Comparison of ENCODE assay signal across 23 cellular contexts in genomic region chr13:114298866-114299265, GRCh38. TPM values are rescaled to one million over a fixed set of nuclear protein-coding genes. Genes with fewer than 3 reads are reported as not detected.
DNase-seq lines count a peak whose midpoint lies in the region; ATAC-seq and TF ChIP-seq lines count a peak whose summit lies in the region.
"Had no signal": no experiment of that assay in that cellular context is flagged by ENCODE, and none has a peak within 500 bp of the region (broad histone marks: within the 10 kb centered on the region; RNA-seq: fewer than 3 reads in every experiment).

No MANE protein-coding gene starts in this region.

- H3K36me3 Mint-ChIP-seq in activated CD8-positive, alpha-beta T cell treated with anti-CD3 and anti-CD28 coated beads for 36 hours (ENCODE audit: low read depth), result peaks cover 27% of the 10 kb centered on the region
- peaks cover 41% of the 10 kb centered on the region for H3K36me3 Mint-ChIP-seq in activated CD8-positive, alpha-beta T cell treated with anti-CD3 and anti-CD28 coated beads, Interleukin-2, amount 10 ng/mL, durations not matched to agents 7 days and 5 days (ENCODE audit: low read depth)
- H3K36me3 Mint-ChIP-seq in T-helper 17 cell (ENCODE audit: low read depth), result peaks cover 12% of the 10 kb centered on the region

- no peaks in the 10 kb centered on the region for H3K9me3 Mint-ChIP-seq in activated CD8-positive, alpha-beta T cell treated with anti-CD3 and anti-CD28 coated beads for 36 hours
- H3K9me3 Mint-ChIP-seq in activated CD8-positive, alpha-beta T cell treated with anti-CD3 and anti-CD28 coated beads, Interleukin-2, amount 10 ng/mL, durations not matched to agents 7 days and 5 days (ENCODE audit: insufficient read depth), result no peaks in the 10 kb centered on the region
- H3K9me3 Mint-ChIP-seq: CD14-positive monocyte, H9, HFFc6 had no signal

- no peak overlapping the region for H3K4me2 ChIP-seq in osteoblast (ENCODE audit: insufficient read depth, low read length)

- H3K27ac Mint-ChIP-seq in activated CD8-positive, alpha-beta T cell treated with anti-CD3 and anti-CD28 coated beads for 36 hours, result peak overlapping the region; percentile 18
- H3K27ac Mint-ChIP-seq in activated CD8-positive, alpha-beta T cell treated with anti-CD3 and anti-CD28 coated beads, Interleukin-2, amount 10 ng/mL, durations not matched to agents 7 days and 5 days, result no peak overlapping the region
- peak overlapping the region; percentile 79 for H3K27ac Mint-ChIP-seq in T-helper 17 cell
- H3K27ac Mint-ChIP-seq: B cell, HFFc6 had no signal

- TF ChIP-seq CTCF in activated CD8-positive, alpha-beta T cell treated with anti-CD3 and anti-CD28 coated beads for 36 hours (IDR thresholded peaks at IDR 0.05), result no peak
- TF ChIP-seq CTCF in astrocyte of the spinal cord (IDR thresholded peaks at IDR 0.05; ENCODE audit: low read depth, low read length) (no peak), osteoblast (IDR thresholded peaks at IDR 0.05; ENCODE audit: extremely low read depth, low read depth, low read length) (no peak)

- H3K4me3 ChIP-seq in astrocyte of the spinal cord (ENCODE audit: low read depth, low read length) (no peak overlapping the region), osteoblast (ENCODE audit: insufficient read depth, low read length) (no peak overlapping the region)
- H3K4me3 ChIP-seq: K562, SJSA1 had no signal

- CTCF ChIA-PET in activated CD8-positive, alpha-beta T cell treated with anti-CD3 and anti-CD28 coated beads for 36 hours (lab: Charles Lee), result no interaction called here
- CTCF ChIA-PET in activated CD8-positive, alpha-beta T cell treated with anti-CD3 and anti-CD28 coated beads, Interleukin-2, amount 10 ng/mL, durations not matched to agents 7 days and 5 days (lab: Charles Lee), result no interaction called here

- H3K27ac ChIP-seq in osteoblast (ENCODE audit: low read depth, low read length), result peak overlapping the region; percentile 88
- H3K27ac ChIP-seq: 22Rv1, SJSA1 had no signal

- no peak overlapping the region for H2AFZ ChIP-seq in osteoblast (ENCODE audit: low read length)

- no peaks in the 10 kb centered on the region for H3K27me3 Mint-ChIP-seq in activated CD8-positive, alpha-beta T cell treated with anti-CD3 and anti-CD28 coated beads for 36 hours
- no peaks in the 10 kb centered on the region for H3K27me3 Mint-ChIP-seq in activated CD8-positive, alpha-beta T cell treated with anti-CD3 and anti-CD28 coated beads, Interleukin-2, amount 10 ng/mL, durations not matched to agents 7 days and 5 days (ENCODE audit: low read depth)
- no peaks in the 10 kb centered on the region for H3K27me3 Mint-ChIP-seq in T-helper 17 cell
- H3K27me3 Mint-ChIP-seq: B cell had no signal

- H3K9me3 ChIP-seq in T-helper 17 cell (ENCODE audit: control insufficient read depth, low read length, poor library complexity, severe bottlenecking), result no peaks in the 10 kb centered on the region
- no peaks in the 10 kb centered on the region for H3K9me3 ChIP-seq in osteoblast (ENCODE audit: low read depth, low read length)
- H3K9me3 ChIP-seq: SJSA1 had no signal

- H3K4me3 Mint-ChIP-seq in activated CD8-positive, alpha-beta T cell treated with anti-CD3 and anti-CD28 coated beads for 36 hours, result no peak overlapping the region
- H3K4me3 Mint-ChIP-seq in activated CD8-positive, alpha-beta T cell treated with anti-CD3 and anti-CD28 coated beads, Interleukin-2, amount 10 ng/mL, durations not matched to agents 7 days and 5 days, result no peak overlapping the region
- H3K4me3 Mint-ChIP-seq in T-helper 17 cell, result no peak overlapping the region
- H3K4me3 Mint-ChIP-seq: B cell, CD14-positive monocyte, H9, HFFc6 had no signal

- in situ Hi-C loops in astrocyte of the spinal cord (cut with HindIII; ENCODE audit: low sequenced_read_pairs), result no loop called here

- POLR2A ChIA-PET in activated CD8-positive, alpha-beta T cell treated with anti-CD3 and anti-CD28 coated beads for 36 hours (lab: Charles Lee), result no interaction called here
- POLR2A ChIA-PET in activated CD8-positive, alpha-beta T cell treated with anti-CD3 and anti-CD28 coated beads, Interleukin-2, amount 10 ng/mL, durations not matched to agents 7 days and 5 days (lab: Charles Lee), result interaction anchor here (0.6 kb wide), 1 partner anchor 276 kb away, joined by 6 read pairs; no protein-coding TSS in a partner anchor

- intact Hi-C loops in activated CD8-positive, alpha-beta T cell treated with anti-CD3 and anti-CD28 coated beads for 36 hours (cut with micrococcal nuclease), result no loop called here

- no peaks in the 10 kb centered on the region for H3K4me1 Mint-ChIP-seq in activated CD8-positive, alpha-beta T cell treated with anti-CD3 and anti-CD28 coated beads for 36 hours (ENCODE audit: low read depth)
- H3K4me1 Mint-ChIP-seq in activated CD8-positive, alpha-beta T cell treated with anti-CD3 and anti-CD28 coated beads, Interleukin-2, amount 10 ng/mL, durations not matched to agents 7 days and 5 days (ENCODE audit: low read depth), result no peaks in the 10 kb centered on the region
- peaks cover 6% of the 10 kb centered on the region for H3K4me1 Mint-ChIP-seq in T-helper 17 cell
- H3K4me1 Mint-ChIP-seq: CD14-positive monocyte, H9 had no signal

- ATAC-seq in activated CD8-positive, alpha-beta T cell treated with anti-CD3 and anti-CD28 coated beads for 36 hours, result no peak
- ATAC-seq in activated CD8-positive, alpha-beta T cell treated with anti-CD3 and anti-CD28 coated beads, Interleukin-2, amount 10 ng/mL, durations not matched to agents 7 days and 5 days, result no peak
- ATAC-seq in T-helper 17 cell (no peak), GM18873 (IDR thresholded peaks at IDR 0.05; ENCODE audit: low FRiP score, unreplicated experiment) (no peak), GM21737 (IDR thresholded peaks at IDR 0.05; ENCODE audit: unreplicated experiment) (no peak)
- ATAC-seq: K562 had no signal

- H3K79me2 ChIP-seq in osteoblast (ENCODE audit: insufficient read depth, low read length), result peaks cover 32% of the 10 kb centered on the region

- peaks cover under 1% of the 10 kb centered on the region for H4K20me1 ChIP-seq in osteoblast (ENCODE audit: insufficient read depth, low read length)

- peaks cover 57% of the 10 kb centered on the region for H3K36me3 ChIP-seq in osteoblast (ENCODE audit: insufficient read depth, low read length)

- H3K27me3 ChIP-seq in osteoblast (ENCODE audit: insufficient read depth, low read length), result no peaks in the 10 kb centered on the region
- H3K27me3 ChIP-seq: SJSA1 had no signal

- DNase-seq in activated CD8-positive, alpha-beta T cell treated with anti-CD3 and anti-CD28 coated beads for 36 hours, result no peak
- DNase-seq in activated CD8-positive, alpha-beta T cell treated with anti-CD3 and anti-CD28 coated beads, Interleukin-2, amount 10 ng/mL, durations not matched to agents 7 days and 5 days, result no peak
- DNase-seq in T-helper 17 cell, result no peak
- peak; percentile 20 for DNase-seq in astrocyte of the spinal cord (ENCODE audit: low read depth, low spot score)
- DNase-seq in osteoblast (ENCODE audit: insufficient read length, low spot score, missing footprints), result peak; percentile 60
- DNase-seq in NCI-H524 (lab: John Stamatoyannopoulos, UW), result no peak
- DNase-seq: Calu3, DMS79 treated with DMSO at 0.1 percent for 48 hours, H9, HFFc6, MM.1S, NCI-H2029, NCI-H446 treated with DMSO at 0.1 percent for 48 hours, NCI-H69, Right ventricle myocardium superior, RPMI8226 had no signal

- H3K4me1 ChIP-seq in osteoblast (ENCODE audit: insufficient read depth, low read length), result peaks cover 6% of the 10 kb centered on the region
- H3K4me1 ChIP-seq: SJSA1 had no signal

RNA-seq across cellular contexts. Expression of gene CHAMP1, which starts 15.4 kb away (rescaled TPM):
- 10 to 100 TPM; 33.9 to 34.7 TPM for total RNA-seq in activated CD8-positive, alpha-beta T cell treated with anti-CD3 and anti-CD28 coated beads for 36 hours
- 10 to 100 TPM; 31.6 to 33.3 TPM for total RNA-seq in activated CD8-positive, alpha-beta T cell treated with anti-CD3 and anti-CD28 coated beads, Interleukin-2, amount 10 ng/mL, durations not matched to agents 7 days and 5 days
- total RNA-seq in T-helper 17 cell (10 to 100 TPM; 10.2 to 12.1 TPM), osteoblast (9.4 and 10.3 TPM in 2 replicates)

RNA-seq across cellular contexts. Expression of gene UPF3A, which starts 17.5 kb away (rescaled TPM):
- 10 to 100 TPM; 36.7 TPM for total RNA-seq in activated CD8-positive, alpha-beta T cell treated with anti-CD3 and anti-CD28 coated beads for 36 hours
- 10 to 100 TPM; 53.3 to 58.8 TPM for total RNA-seq in activated CD8-positive, alpha-beta T cell treated with anti-CD3 and anti-CD28 coated beads, Interleukin-2, amount 10 ng/mL, durations not matched to agents 7 days and 5 days
- total RNA-seq in T-helper 17 cell, result 10 to 100 TPM; 33.2 to 52.4 TPM
- 25.0 and 28.9 TPM in 2 replicates for total RNA-seq in osteoblast

Comparison
In these comparisons a context has a peak if more than half of its experiments do, and no peak if none do; other contexts are left out.
1. DNase-seq: peak in astrocyte of the spinal cord (single experiment) and osteoblast (single experiment); none in activated CD8-positive, alpha-beta T cell treated with anti-CD3 and anti-CD28 coated beads for 36 hours (single experiment), activated CD8-positive, alpha-beta T cell treated with anti-CD3 and anti-CD28 coated beads, Interleukin-2, amount 10 ng/mL, durations not matched to agents 7 days and 5 days (single experiment), T-helper 17 cell (0 of 3) and NCI-H524 (0 of 2).